8 cellular contexts compared by ENCODE assay signal in the genomic region with DNA sequence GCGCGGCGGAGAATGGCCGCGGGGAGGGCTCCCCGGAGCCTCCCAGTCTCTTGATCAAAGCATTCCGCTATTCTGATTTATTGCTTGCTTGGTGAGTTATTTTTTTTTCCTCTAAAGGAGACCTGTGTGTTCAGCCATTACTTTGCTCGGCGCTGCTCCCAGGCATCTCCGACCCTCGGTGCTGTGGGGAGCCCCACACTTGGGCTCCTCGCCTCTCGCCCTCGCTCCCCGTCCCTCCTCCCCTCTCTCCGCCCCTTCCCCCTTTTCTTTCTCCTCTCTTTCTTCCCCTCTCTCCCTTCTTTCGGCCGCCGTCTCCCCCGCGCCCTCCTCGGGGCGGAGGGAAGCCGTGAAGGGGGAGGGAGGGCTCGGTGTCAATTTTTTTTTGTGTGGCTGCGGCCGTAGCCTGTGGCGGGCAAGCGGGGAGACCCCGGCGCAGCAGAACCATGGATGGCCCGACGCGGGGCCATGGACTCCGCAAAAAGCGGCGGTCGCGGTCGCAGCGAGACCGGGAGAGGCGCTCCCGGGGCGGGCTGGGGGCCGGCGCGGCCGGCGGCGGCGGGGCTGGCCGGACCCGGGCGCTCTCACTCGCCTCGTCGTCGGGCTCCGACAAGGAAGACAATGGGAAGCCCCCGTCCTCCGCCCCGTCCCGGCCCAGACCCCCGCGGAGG. TPM values are rescaled to one million over a fixed set of nuclear protein-coding genes. Genes with fewer than 3 reads are reported as not detected.
DNase-seq lines count a peak whose midpoint lies in the region; ATAC-seq and TF ChIP-seq lines count a peak whose summit lies in the region.

No MANE protein-coding gene starts in this region.

- peak overlapping the region; percentile 6 for H2BK12ac ChIP-seq in neuronal stem cell (ENCODE audit: low read length)

- H3K4me1 Mint-ChIP-seq in activated CD8-positive, alpha-beta memory T cell treated with anti-CD3 and anti-CD28 coated beads, Interleukin-2, amount 10 ng/mL, durations not matched to agents 7 days and 5 days = peaks cover 9% of the 10 kb centered on the region

- POLR2A ChIA-PET in RWPE1 (lab: Yijun Ruan, JAX; ENCODE audit: low non-redundant PET) = no interaction called here

- H4K8ac ChIP-seq in neuronal stem cell (ENCODE audit: low read depth, low read length) = no peak overlapping the region

- TF ChIP-seq POLR2A in esophagus squamous epithelium (IDR thresholded peaks at IDR 0.05) = no peak

- H2BK15ac ChIP-seq in neuronal stem cell (ENCODE audit: low read length) = peak overlapping the region; percentile 31

- peak overlapping the region; percentile 58 to 85 (median 74) for H3K4me3 ChIP-seq in esophagus squamous epithelium
- H3K4me3 ChIP-seq in neuronal stem cell (ENCODE audit: low read length in 2 of 2) = peak overlapping the region; percentile 89 to 95

- H3K27ac ChIP-seq in RWPE1 (no peak overlapping the region), esophagus squamous epithelium (peak overlapping the region; percentile 67 to 91 (median 82)), neuronal stem cell (replicated peaks; ENCODE audit: low read length) (peak overlapping the region; percentile 26)

- H2BK120ac ChIP-seq in neuronal stem cell (ENCODE audit: low read depth, low read length) = peak overlapping the region; percentile 83

- H3K36me3 ChIP-seq in esophagus squamous epithelium (no peaks in the 10 kb centered on the region), neuronal stem cell (replicated peaks in 1 of 2; ENCODE audit: control insufficient read depth in 2 of 2, insufficient read depth in 2 of 2, low read length in 2 of 2) (no peaks in the 10 kb centered on the region)

- no peaks in the 10 kb centered on the region for H3K9me3 ChIP-seq in esophagus squamous epithelium
- no peaks in the 10 kb centered on the region for H3K9me3 ChIP-seq in neuronal stem cell (replicated peaks in 1 of 2; ENCODE audit: control insufficient read depth in 2 of 2, insufficient read depth in 1 of 2, low read depth in 1 of 2, low read length in 2 of 2)

- peak overlapping the region; percentile 51 for H2AK5ac ChIP-seq in neuronal stem cell (ENCODE audit: low read depth, low read length)

- H3K27me3 Mint-ChIP-seq in activated CD8-positive, alpha-beta memory T cell treated with anti-CD3 and anti-CD28 coated beads, Interleukin-2, amount 10 ng/mL, durations not matched to agents 7 days and 5 days = peaks cover 47% of the 10 kb centered on the region

- peaks cover 3% of the 10 kb centered on the region for H3K79me1 ChIP-seq in neuronal stem cell (ENCODE audit: low read depth, low read length)

- CTCF ChIA-PET in activated CD8-positive, alpha-beta memory T cell treated with anti-CD3 and anti-CD28 coated beads, Interleukin-2, amount 10 ng/mL, durations not matched to agents 7 days and 5 days (lab: Charles Lee) = interaction anchor here (0.8 kb wide), 1 partner anchor 52 kb away, joined by 3 read pairs; no protein-coding TSS in a partner anchor
- CTCF ChIA-PET in RWPE1 (lab: Yijun Ruan, JAX) = no interaction called here

- H3K4me1 ChIP-seq in esophagus squamous epithelium = peaks cover 17 to 56% (median 29%) of the 10 kb centered on the region in 3 donors
- H3K4me1 ChIP-seq in neuronal stem cell (ENCODE audit: control insufficient read depth in 2 of 2, insufficient read depth in 1 of 2, low read depth in 1 of 2, low read length in 2 of 2) = peaks cover 4 to 15% of the 10 kb centered on the region in 2 donors

- intact Hi-C loops in esophagus squamous epithelium (cut with DNase I) = no loop called here

- H3K4ac ChIP-seq in neuronal stem cell (ENCODE audit: low read length) = no peak overlapping the region

- peaks cover 1% of the 10 kb centered on the region for H3K36me3 Mint-ChIP-seq in activated CD8-positive, alpha-beta memory T cell treated with anti-CD3 and anti-CD28 coated beads, Interleukin-2, amount 10 ng/mL, durations not matched to agents 7 days and 5 days

- H3K18ac ChIP-seq in neuronal stem cell (ENCODE audit: low read length) = peak overlapping the region; percentile 93

- no peaks in the 10 kb centered on the region for H3K9me3 Mint-ChIP-seq in activated CD8-positive, alpha-beta memory T cell treated with anti-CD3 and anti-CD28 coated beads, Interleukin-2, amount 10 ng/mL, durations not matched to agents 7 days and 5 days (ENCODE audit: low read depth)

- peak overlapping the region; percentile 62 for H3K4me3 Mint-ChIP-seq in activated CD8-positive, alpha-beta memory T cell treated with anti-CD3 and anti-CD28 coated beads, Interleukin-2, amount 10 ng/mL, durations not matched to agents 7 days and 5 days

- no peak overlapping the region for H4K91ac ChIP-seq in neuronal stem cell (ENCODE audit: low read depth, low read length, poor library complexity)

- peak overlapping the region; percentile 89 for H3K9ac ChIP-seq in neuronal stem cell (ENCODE audit: low read depth, low read length, poor library complexity)

- 0 to 1% methylated on average over 10 to 22 of the region's 66 CpGs for WGBS in esophagus squamous epithelium, 2 donors
- WGBS in neuronal stem cell (ENCODE audit: extremely low coverage in 2 of 2, insufficient read length in 2 of 2, insufficient replicate concordance in 1 of 2), 2 donors = no CpG with 5 or more reads among the region's 66 CpGs

- DNase-seq in activated CD8-positive, alpha-beta memory T cell treated with anti-CD3 and anti-CD28 coated beads, Interleukin-2, amount 10 ng/mL, durations not matched to agents 7 days and 5 days = no peak
- DNase-seq in activated CD8-positive, alpha-beta memory T cell treated with anti-CD3 and anti-CD28 coated beads for 24 hours = no peak
- DNase-seq in RWPE1 (ENCODE audit: low spot score) (peak; percentile 7), esophagus squamous epithelium (lab: John Stamatoyannopoulos, UW) (no peak), neuronal stem cell (ENCODE audit: low spot score) (peak; percentile 48), NCI-H2029 (lab: John Stamatoyannopoulos, UW) (no peak), cerebellar cortex (ENCODE audit: low spot score) (no peak)

- peak overlapping the region; percentile 95 for H3K14ac ChIP-seq in neuronal stem cell (ENCODE audit: low read length)

- no peak overlapping the region for H3K27ac Mint-ChIP-seq in activated CD8-positive, alpha-beta memory T cell treated with anti-CD3 and anti-CD28 coated beads, Interleukin-2, amount 10 ng/mL, durations not matched to agents 7 days and 5 days

- H3K27me3 ChIP-seq in esophagus squamous epithelium = peaks cover 0 to 59% (median 0%) of the 10 kb centered on the region in 4 donors
- peaks cover 2 to 37% (median 3%) of the 10 kb centered on the region in 3 experiments for H3K27me3 ChIP-seq in neuronal stem cell (ENCODE audit: control insufficient read depth in 3 of 3, insufficient read depth in 3 of 3, low read depth in 1 of 3, low read length in 3 of 3)

- TF ChIP-seq CTCF in RWPE1 (conservative IDR thresholded peaks at IDR 0.05; ENCODE audit: low read depth) = no peak
- no peak for TF ChIP-seq CTCF in esophagus squamous epithelium (IDR thresholded peaks at IDR 0.05)

- H3K4me2 ChIP-seq in neuronal stem cell (ENCODE audit: insufficient read depth, low read length, poor library complexity, severe bottlenecking) = peak overlapping the region; percentile 79

- peak overlapping the region; percentile 82 for H3K23ac ChIP-seq in neuronal stem cell (ENCODE audit: low read depth, low read length, poor library complexity)

- peak overlapping the region; percentile 94 for H2BK5ac ChIP-seq in neuronal stem cell (ENCODE audit: low read length)

- no peak for ATAC-seq in activated CD8-positive, alpha-beta memory T cell treated with anti-CD3 and anti-CD28 coated beads, Interleukin-2, amount 10 ng/mL, durations not matched to agents 7 days and 5 days
- ATAC-seq in HG02798 (IDR thresholded peaks at IDR 0.05; ENCODE audit: poor library complexity, unreplicated experiment) = no peak

- H2AFZ ChIP-seq in neuronal stem cell (ENCODE audit: low read length) = peak overlapping the region; percentile 91

RNA-seq across cellular contexts. Expression of gene AUTS2, which starts 1.1 kb away (rescaled TPM):
- 10 to 100 TPM in 1 of 2 experiments, 1 to 10 TPM in 1; 9.5 to 24.4 TPM for total RNA-seq in activated CD8-positive, alpha-beta memory T cell treated with anti-CD3 and anti-CD28 coated beads, Interleukin-2, amount 10 ng/mL, durations not matched to agents 7 days and 5 days
- 10 to 100 TPM in 3 of 4 donors, 1 to 10 TPM in 1; 9.5 to 36.2 (median 23.0) TPM for total RNA-seq in esophagus squamous epithelium
- 20.8 TPM for polyA plus RNA-seq in neuronal stem cell (2013, experiment 1 of 2)
- 19.9 TPM for polyA plus RNA-seq in neuronal stem cell (2013, experiment 2 of 2)

Comparison
In these comparisons a context has a peak if more than half of its experiments do, and no peak if none do; other contexts are left out.
1. DNase-seq: peak in RWPE1 (single experiment) and neuronal stem cell (single experiment); none in activated CD8-positive, alpha-beta memory T cell treated with anti-CD3 and anti-CD28 coated beads, Interleukin-2, amount 10 ng/mL, durations not matched to agents 7 days and 5 days (single experiment), activated CD8-positive, alpha-beta memory T cell treated with anti-CD3 and anti-CD28 coated beads for 24 hours (single experiment), esophagus squamous epithelium (single experiment), NCI-H2029 (single experiment) and cerebellar cortex (single experiment).